Comparison of ENCODE assay signal across 16 cellular contexts in the genomic region with DNA sequence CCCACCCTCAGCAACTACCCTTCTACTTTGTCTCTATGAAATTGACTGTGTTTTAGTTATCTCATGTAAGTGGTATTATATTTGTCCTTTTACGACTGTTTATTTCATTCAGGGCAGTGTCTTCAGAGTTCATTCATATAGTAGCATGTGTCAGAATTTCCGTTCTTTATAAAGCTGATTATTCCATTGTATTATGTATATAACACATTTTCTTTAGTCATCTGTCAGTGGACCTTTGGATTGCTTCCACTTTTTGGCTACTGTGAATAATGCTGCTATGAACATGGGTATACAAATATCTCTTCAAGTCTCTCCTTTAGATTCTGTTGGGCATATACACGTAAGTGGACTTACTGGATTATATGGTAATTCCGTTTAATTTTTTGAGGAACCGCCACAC. TPM values are rescaled to one million over a fixed set of nuclear protein-coding genes. Genes with fewer than 3 reads are reported as not detected.
DNase-seq lines count a peak whose midpoint lies in the region; ATAC-seq, FAIRE-seq and TF ChIP-seq lines count a peak whose summit lies in the region.
"Had no signal": no experiment of that assay in that cellular context is flagged by ENCODE, and none has a peak within 500 bp of the region (broad histone marks: within the 10 kb centered on the region; RNA-seq: fewer than 3 reads in every experiment).

No MANE protein-coding gene starts in this region.

- H3K4me3 ChIP-seq in endothelial cell of umbilical vein (replicated peaks in 1 of 3; ENCODE audit: insufficient read depth in 1 of 3, low read depth in 1 of 3, low read length in 3 of 3) (no peak overlapping the region), small intestine (ENCODE audit: low read depth in 1 of 2, low read length in 2 of 2) (no peak overlapping the region), vagina (no peak overlapping the region)
- H3K4me3 ChIP-seq: BLaER1 had no signal

- no peak for TF ChIP-seq POLR2A in endothelial cell of umbilical vein (IDR thresholded peaks at IDR 0.05; ENCODE audit: low read depth, low read length)
- TF ChIP-seq POLR2A in vagina (IDR thresholded peaks at IDR 0.05), result no peak

- FAIRE-seq in endothelial cell of umbilical vein (lab: Jason Lieb, UNC) (no peak), small intestine (lab: Jason Lieb, UNC) (peak; percentile 30)
- FAIRE-seq: HTR-8/SVneo had no signal

- dilution Hi-C loops in endothelial cell of umbilical vein (cut with MboI; ENCODE audit: extremely low pct_ligation_motif_present, low sequenced_read_pairs), result no loop called here

- peaks cover 11% of the 10 kb centered on the region for H3K4me1 Mint-ChIP-seq in activated T-cell treated with anti-CD3 and anti-CD28 coated beads, Interleukin-2, amount 50 U/mL, for 24 hours (ENCODE audit: low read depth)
- peaks cover 5% of the 10 kb centered on the region for H3K4me1 Mint-ChIP-seq in activated T-cell treated with anti-CD3 and anti-CD28 coated beads, Interleukin-2, amount 50 U/mL, for 72 hours (ENCODE audit: low read depth)
- peaks cover 3% of the 10 kb centered on the region for H3K4me1 Mint-ChIP-seq in WTC11

- no peak overlapping the region for H2AFZ ChIP-seq in endothelial cell of umbilical vein (ENCODE audit: low read depth, low read length)

- no peak for ATAC-seq in activated T-cell treated with anti-CD3 and anti-CD28 coated beads, Interleukin-2, amount 50 U/mL, for 72 hours (replicated peaks in 1 of 2)
- no peak for ATAC-seq in WTC11

- H3K9ac ChIP-seq in endothelial cell of umbilical vein (replicated peaks; ENCODE audit: extremely low read depth, insufficient read depth, low read length), result no peak overlapping the region
- H3K9ac ChIP-seq: BLaER1 had no signal

- H3K27ac ChIP-seq in endothelial cell of umbilical vein (ENCODE audit: insufficient read depth, low read depth, low read length) (no peak overlapping the region), small intestine (ENCODE audit: low read depth in 1 of 2, low read length in 1 of 2) (no peak overlapping the region), caudate nucleus (ENCODE audit: low read depth, low read length) (no peak overlapping the region), vagina (no peak overlapping the region)
- H3K27ac ChIP-seq: 22Rv1, BLaER1 had no signal

- no peaks in the 10 kb centered on the region for H4K20me1 ChIP-seq in endothelial cell of umbilical vein (replicated peaks; ENCODE audit: control insufficient read depth, extremely low read depth, insufficient read depth, low read length)
- H4K20me1 ChIP-seq: BLaER1 had no signal

- CTCF ChIA-PET in WTC11 (lab: Charles Lee) (no interaction called here), endothelial cell of umbilical vein (lab: Charles Lee) (no interaction called here)

- 89 to 92% (median 91%) methylated on average over 5 of the region's 5 CpGs for WGBS in small intestine, 3 donors

- no TSS peak for BruUV-seq in endothelial cell of umbilical vein (replicated peaks; lab: Mats Ljungman, UMichigan)

- peaks cover 20 to 35% of the 10 kb centered on the region in 2 experiments for H3K36me3 ChIP-seq in endothelial cell of umbilical vein (ENCODE audit: control insufficient read depth in 2 of 2, extremely low read depth in 1 of 2, insufficient read depth in 2 of 2, low read length in 2 of 2)
- peaks cover 5 to 24% of the 10 kb centered on the region in 2 donors for H3K36me3 ChIP-seq in small intestine (ENCODE audit: control insufficient read depth in 2 of 2, insufficient read depth in 2 of 2, low read length in 2 of 2)
- H3K36me3 ChIP-seq in vagina, result peaks cover 0 to 63% of the 10 kb centered on the region in 2 donors

- no peaks in the 10 kb centered on the region for H3K79me2 ChIP-seq in endothelial cell of umbilical vein (ENCODE audit: control insufficient read depth, insufficient read depth, low read length)

- H3K27ac Mint-ChIP-seq in activated T-cell treated with anti-CD3 and anti-CD28 coated beads, Interleukin-2, amount 50 U/mL, for 24 hours, result peak overlapping the region; percentile 6
- H3K27ac Mint-ChIP-seq in activated T-cell treated with anti-CD3 and anti-CD28 coated beads, Interleukin-2, amount 50 U/mL, for 72 hours, result no peak overlapping the region
- peak overlapping the region; percentile 4; the same call in 1 of the 2 replicates for H3K27ac Mint-ChIP-seq in WTC11
- H3K27ac Mint-ChIP-seq: CD4-positive, CD25-positive, alpha-beta regulatory T cell had no signal

- H3K4me2 ChIP-seq in endothelial cell of umbilical vein (ENCODE audit: insufficient read depth, low read length), result no peak overlapping the region
- H3K4me2 ChIP-seq: BLaER1 had no signal

- H3K36me3 Mint-ChIP-seq in activated T-cell treated with anti-CD3 and anti-CD28 coated beads, Interleukin-2, amount 50 U/mL, for 24 hours (ENCODE audit: low read depth), result peaks cover 98% of the 10 kb centered on the region
- peaks cover 6 to 37% of the 10 kb centered on the region in 2 donors for H3K36me3 Mint-ChIP-seq in activated T-cell treated with anti-CD3 and anti-CD28 coated beads, Interleukin-2, amount 50 U/mL, for 72 hours (ENCODE audit: insufficient read depth in 2 of 2)
- peaks cover 49% of the 10 kb centered on the region for H3K36me3 Mint-ChIP-seq in WTC11

- no peaks in the 10 kb centered on the region for H3K9me3 ChIP-seq in endothelial cell of umbilical vein (replicated peaks; ENCODE audit: control insufficient read depth, insufficient read depth, low read length)
- no peaks in the 10 kb centered on the region for H3K9me3 ChIP-seq in small intestine (ENCODE audit: control insufficient read depth, low read depth)
- no peaks in the 10 kb centered on the region for H3K9me3 ChIP-seq in vagina
- H3K9me3 ChIP-seq: BLaER1 had no signal

- no peaks in the 10 kb centered on the region for H3K4me1 ChIP-seq in endothelial cell of umbilical vein (ENCODE audit: control insufficient read depth, extremely low read depth, insufficient read depth, low read length)
- H3K4me1 ChIP-seq in small intestine (ENCODE audit: control insufficient read depth in 2 of 2, insufficient read depth in 1 of 2, low read depth in 1 of 2, low read length in 1 of 2), result no peaks in the 10 kb centered on the region
- H3K4me1 ChIP-seq in vagina, result no peaks in the 10 kb centered on the region
- H3K4me1 ChIP-seq: BLaER1 had no signal

- no peaks in the 10 kb centered on the region for H3K27me3 Mint-ChIP-seq in activated T-cell treated with anti-CD3 and anti-CD28 coated beads, Interleukin-2, amount 50 U/mL, for 24 hours
- no peaks in the 10 kb centered on the region for H3K27me3 Mint-ChIP-seq in activated T-cell treated with anti-CD3 and anti-CD28 coated beads, Interleukin-2, amount 50 U/mL, for 72 hours (ENCODE audit: low read depth)
- no peaks in the 10 kb centered on the region for H3K27me3 Mint-ChIP-seq in WTC11 (ENCODE audit: low read depth)
- H3K27me3 Mint-ChIP-seq: CD4-positive, CD25-positive, alpha-beta regulatory T cell had no signal

- intact Hi-C loops in endothelial cell of umbilical vein (cut with micrococcal nuclease), result no loop called here
- intact Hi-C loops in vagina (cut with DNase I), result no loop called here

- no peaks in the 10 kb centered on the region for H3K9me3 Mint-ChIP-seq in activated T-cell treated with anti-CD3 and anti-CD28 coated beads, Interleukin-2, amount 50 U/mL, for 24 hours
- H3K9me3 Mint-ChIP-seq in activated T-cell treated with anti-CD3 and anti-CD28 coated beads, Interleukin-2, amount 50 U/mL, for 72 hours, result no peaks in the 10 kb centered on the region
- H3K9me3 Mint-ChIP-seq in WTC11, result no peaks in the 10 kb centered on the region
- H3K9me3 Mint-ChIP-seq: CD4-positive, CD25-positive, alpha-beta regulatory T cell had no signal

- TF ChIP-seq CTCF in WTC11 (IDR thresholded peaks at IDR 0.05) (no peak), endothelial cell of umbilical vein (IDR thresholded peaks at IDR 0.05; ENCODE audit: extremely low read depth in 1 of 2, insufficient read depth in 1 of 2, low read depth in 1 of 2, low read length in 2 of 2) (no peak), vagina (IDR thresholded peaks at IDR 0.05) (no peak)

- no peak for DNase-seq in activated T-cell treated with anti-CD3 and anti-CD28 coated beads, Interleukin-2, amount 50 U/mL, for 24 hours
- no peak for DNase-seq in activated T-cell treated with anti-CD3 and anti-CD28 coated beads, Interleukin-2, amount 50 U/mL, for 72 hours
- no peak for DNase-seq in WTC11 (ENCODE audit: low spot score)
- DNase-seq in endothelial cell of umbilical vein (ENCODE audit: low read depth, low spot score), result peak; percentile 46
- DNase-seq in small intestine, result no peak
- no peak for DNase-seq in MV-4-11 (lab: John Stamatoyannopoulos, UW)
- DNase-seq in caudate nucleus (lab: John Stamatoyannopoulos, UW), result no peak
- no peak for DNase-seq in vagina (ENCODE audit: extremely low spot score in 2 of 2)
- DNase-seq: AML-193; CD4-positive, CD25-positive, alpha-beta regulatory T cell; DMS53; GF-D8; HCEC 1CT had no signal

- POLR2A ChIA-PET in WTC11 (lab: Charles Lee) (no interaction called here), endothelial cell of umbilical vein (lab: Charles Lee) (no interaction called here)

- no peaks in the 10 kb centered on the region for H3K9me1 ChIP-seq in endothelial cell of umbilical vein (replicated peaks; ENCODE audit: control insufficient read depth, extremely low read depth, insufficient read depth, low read length)

- H3K4me3 Mint-ChIP-seq in activated T-cell treated with anti-CD3 and anti-CD28 coated beads, Interleukin-2, amount 50 U/mL, for 24 hours, result no peak overlapping the region
- no peak overlapping the region for H3K4me3 Mint-ChIP-seq in activated T-cell treated with anti-CD3 and anti-CD28 coated beads, Interleukin-2, amount 50 U/mL, for 72 hours
- H3K4me3 Mint-ChIP-seq in WTC11, result no peak overlapping the region
- H3K4me3 Mint-ChIP-seq: CD4-positive, CD25-positive, alpha-beta regulatory T cell had no signal

- H3K27me3 ChIP-seq in endothelial cell of umbilical vein (ENCODE audit: control insufficient read depth in 2 of 2, insufficient read depth in 2 of 2, low read length in 2 of 2) (no peaks in the 10 kb centered on the region), small intestine (ENCODE audit: control insufficient read depth in 2 of 2, insufficient read depth in 2 of 2, low read length in 2 of 2) (no peaks in the 10 kb centered on the region), vagina (no peaks in the 10 kb centered on the region)
- H3K27me3 ChIP-seq: BLaER1 had no signal

RNA-seq across cellular contexts. Expression of a gene that starts 14.5 kb away (rescaled TPM):
- total RNA-seq in activated T-cell treated with anti-CD3 and anti-CD28 coated beads, Interleukin-2, amount 50 U/mL, for 72 hours, result 10 to 100 TPM; 47.4 to 52.6 TPM
- total RNA-seq in WTC11 (2021) (14.3 to 17.3 TPM (median 16.8 TPM) in 3 replicates), endothelial cell of umbilical vein (28.0 and 35.5 TPM in 2 replicates), vagina (26.8 TPM)
- polyA plus RNA-seq in endothelial cell of umbilical vein (6.7 and 7.5 TPM in 2 replicates), small intestine (1 to 10 TPM; 3.8 to 6.7 (median 4.5) TPM)
- 5.0 and 6.1 TPM in 2 replicates for polyA plus RNA-seq in endothelial cell of umbilical vein (2011; cell fraction: cytosol; rRNA removed)
- polyA plus RNA-seq in endothelial cell of umbilical vein (2011; cell fraction: nucleus; rRNA removed), result 18.1 and 27.6 TPM in 2 replicates
- 13.2 and 14.2 TPM in 2 replicates for polyA plus RNA-seq in endothelial cell of umbilical vein (2012)
- 14.2 and 17.3 TPM in 2 replicates for polyA minus RNA-seq in endothelial cell of umbilical vein
- 10.3 TPM for polyA minus RNA-seq in endothelial cell of umbilical vein (2011; cell fraction: cytosol; rRNA and poly(A)+ RNA removed)
- 41.3 and 42.4 TPM in 2 replicates for polyA minus RNA-seq in endothelial cell of umbilical vein (2011; cell fraction: nucleus; rRNA and poly(A)+ RNA removed)

RNA-seq across cellular contexts. Expression of a gene that starts 42.0 kb away (rescaled TPM):
- total RNA-seq in activated T-cell treated with anti-CD3 and anti-CD28 coated beads, Interleukin-2, amount 50 U/mL, for 72 hours, result under 1 TPM; 0.53 to 0.79 TPM
- total RNA-seq in WTC11 (2021), result 9.7 to 13.0 TPM (median 11.8 TPM) in 3 replicates
- total RNA-seq in endothelial cell of umbilical vein, result 6.0 and 6.7 TPM in 2 replicates
- 10.4 and 12.7 TPM in 2 replicates for polyA plus RNA-seq in endothelial cell of umbilical vein
- polyA plus RNA-seq in endothelial cell of umbilical vein (2011; cell fraction: cytosol; rRNA removed), result 6.3 and 7.4 TPM in 2 replicates
- polyA plus RNA-seq in endothelial cell of umbilical vein (2011; cell fraction: nucleus; rRNA removed), result 14.1 and 17.7 TPM in 2 replicates
- polyA plus RNA-seq in endothelial cell of umbilical vein (2012), result 10.0 and 13.9 TPM in 2 replicates
- 8.7 and 11.6 TPM in 2 replicates for polyA minus RNA-seq in endothelial cell of umbilical vein
- not detected for polyA minus RNA-seq in endothelial cell of umbilical vein (2011; cell fraction: cytosol; rRNA and poly(A)+ RNA removed)
- 5.8 and 7.4 TPM in 2 replicates for polyA minus RNA-seq in endothelial cell of umbilical vein (2011; cell fraction: nucleus; rRNA and poly(A)+ RNA removed)
- polyA plus RNA-seq in small intestine, result 100 to 1,000 TPM in 1 of 3 donors, 10 to 100 TPM in 2; 44.9 to 147 (median 61.1) TPM
- 6.4 TPM for total RNA-seq in vagina
